In the genomic region with DNA sequence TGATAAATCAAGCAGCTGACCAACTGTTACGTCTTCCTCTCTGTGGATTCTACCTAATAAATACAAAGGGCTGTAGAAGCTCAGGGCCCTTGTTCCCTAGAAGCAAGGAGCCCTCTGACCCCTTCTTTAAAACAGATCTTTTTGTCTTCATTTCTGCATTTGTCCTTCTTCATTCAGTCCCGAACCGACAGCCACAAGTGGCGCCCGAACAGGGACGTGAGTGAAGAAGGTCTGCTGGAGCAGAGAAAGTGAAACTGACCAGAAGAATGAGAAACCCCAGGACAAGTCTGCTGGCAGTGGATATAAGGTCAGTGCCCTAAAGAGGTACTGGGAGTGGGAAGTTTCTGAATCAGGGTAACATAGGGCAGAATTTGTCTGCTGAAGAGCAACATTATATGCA, we compare ENCODE assay signal across 17 cellular contexts. TPM values are rescaled to one million over a fixed set of nuclear protein-coding genes. Genes with fewer than 3 reads are reported as not detected.
DNase-seq lines count a peak whose midpoint lies in the region; ATAC-seq and TF ChIP-seq lines count a peak whose summit lies in the region.
"Had no signal": no experiment of that assay in that cellular context is flagged by ENCODE, and none has a peak within 500 bp of the region (broad histone marks: within the 10 kb centered on the region; RNA-seq: fewer than 3 reads in every experiment).

No MANE protein-coding gene starts in this region.

- H2AFZ ChIP-seq in fibroblast of lung (ENCODE audit: low read length): no peak overlapping the region

- H3K4me2 ChIP-seq in fibroblast of lung (ENCODE audit: extremely low read depth, insufficient read depth, low read length): no peak overlapping the region

- no peak overlapping the region for H3K27ac ChIP-seq in liver (ENCODE audit: low read depth in 1 of 2, low read length in 2 of 2)
- no peak overlapping the region for H3K27ac ChIP-seq in right lobe of liver
- no peak overlapping the region for H3K27ac ChIP-seq in fibroblast of lung (ENCODE audit: insufficient read depth, low read length)
- H3K27ac ChIP-seq in temporal lobe (ENCODE audit: low read depth, low read length): peak overlapping the region; percentile 17
- H3K27ac ChIP-seq: esophagus muscularis mucosa had no signal

- H3K9me3 ChIP-seq in liver (ENCODE audit: control insufficient read depth in 4 of 4, low read length in 3 of 4) (peaks cover 25 to 62% (median 38%) of the 10 kb centered on the region in 4 donors), right lobe of liver (peaks cover 0 to 20% (median 5%) of the 10 kb centered on the region in 4 donors), fibroblast of lung (ENCODE audit: control insufficient read depth, insufficient read depth, low read depth, low read length) (peaks cover 1% of the 10 kb centered on the region), mucosa of descending colon (peaks cover 88% of the 10 kb centered on the region)

- WGBS in liver: 97% methylated on average over 6 of the region's 6 CpGs
- 94% methylated on average over 6 of the region's 6 CpGs for WGBS in right lobe of liver (ENCODE audit: insufficient coverage, low coverage, low lambda C conversion rate, missing lambda C conversion rate)

- DNase-seq in right lobe of liver: no peak
- DNase-seq in RPMI7951 (ENCODE audit: low read depth): peak; percentile 38
- DNase-seq in fibroblast of lung (ENCODE audit: low read depth in 2 of 2): peak; percentile 29 to 49
- DNase-seq in NCI-H2029 (lab: John Stamatoyannopoulos, UW): no peak
- no peak for DNase-seq in mucosa of gallbladder (ENCODE audit: low spot score)
- no peak for DNase-seq in mucosa of descending colon
- DNase-seq: activated CD4-positive, alpha-beta T cell treated with anti-CD3 and anti-CD28 coated beads for 4 hours; H9; NCI-H1417 treated with DMSO at 0.1 percent for 48 hours; NCI-H774; stimulated activated CD4-positive, alpha-beta T cell treated with anti-CD3 and anti-CD28 coated beads, Interleukin-4, amount 100 ng/mL, for 4 hours had no signal

- H3K27me3 ChIP-seq in liver (ENCODE audit: control insufficient read depth in 4 of 4, insufficient read depth in 4 of 4, low read length in 3 of 4): no peaks in the 10 kb centered on the region
- no peaks in the 10 kb centered on the region for H3K27me3 ChIP-seq in right lobe of liver
- no peaks in the 10 kb centered on the region for H3K27me3 ChIP-seq in fibroblast of lung (ENCODE audit: control insufficient read depth, insufficient read depth, low read length)
- H3K27me3 ChIP-seq: esophagus muscularis mucosa had no signal

- no peak for ATAC-seq in right lobe of liver
- no peak for ATAC-seq in mucosa of descending colon
- ATAC-seq: activated T-cell treated with anti-CD3 and anti-CD28 coated beads, Interleukin-2, amount 50 U/mL, for 72 hours; stimulated activated memory B cell treated with anti-CD40 and anti-IgM and Interleukin-4, amounts not matched to agents 10 μg/mL and 1 μg/mL and 100 μg/mL, for 72 hours; T-cell had no signal

- TF ChIP-seq RAD21 in liver (IDR thresholded peaks at IDR 0.05): no peak

- H3K4me1 ChIP-seq in liver (ENCODE audit: control insufficient read depth in 4 of 4, insufficient read depth in 4 of 4, low read length in 3 of 4) (no peaks in the 10 kb centered on the region), right lobe of liver (no peaks in the 10 kb centered on the region), fibroblast of lung (ENCODE audit: control insufficient read depth, extremely low read depth, insufficient read depth, low read length) (no peaks in the 10 kb centered on the region), mucosa of descending colon (ENCODE audit: low read depth) (no peaks in the 10 kb centered on the region)
- H3K4me1 ChIP-seq: esophagus muscularis mucosa had no signal

- H3K36me3 ChIP-seq in liver (ENCODE audit: control insufficient read depth in 4 of 4, insufficient read depth in 3 of 4, low read depth in 1 of 4, low read length in 3 of 4) (peaks cover 7 to 26% (median 17%) of the 10 kb centered on the region in 4 donors), right lobe of liver (peaks cover 0 to 3% (median 0%) of the 10 kb centered on the region in 4 donors), fibroblast of lung (ENCODE audit: control insufficient read depth, insufficient read depth, low read length) (no peaks in the 10 kb centered on the region), mucosa of descending colon (ENCODE audit: low read depth) (no peaks in the 10 kb centered on the region)

- no peaks in the 10 kb centered on the region for H3K79me2 ChIP-seq in fibroblast of lung (ENCODE audit: control insufficient read depth, insufficient read depth, low read length)

- no peak overlapping the region for H3K9ac ChIP-seq in liver (ENCODE audit: low read depth in 1 of 2, low read length in 2 of 2)
- no peak overlapping the region for H3K9ac ChIP-seq in fibroblast of lung (ENCODE audit: insufficient read depth, low read length)

- no peaks in the 10 kb centered on the region for H4K20me1 ChIP-seq in fibroblast of lung (ENCODE audit: control insufficient read depth, extremely low read depth, insufficient read depth, low read length)

- H3K4me3 ChIP-seq in liver (ENCODE audit: low read depth in 1 of 3, low read length in 3 of 3) (peak overlapping the region in 2 of 3 donors; percentile 3 to 20), right lobe of liver (no peak overlapping the region), fibroblast of lung (replicated peaks in 1 of 4; ENCODE audit: control extremely low read depth in 1 of 4, insufficient read depth in 1 of 4, low read depth in 3 of 4, low read length in 4 of 4) (no peak overlapping the region), mucosa of descending colon (no peak overlapping the region)
- H3K4me3 ChIP-seq: esophagus muscularis mucosa had no signal

- intact Hi-C loops in right lobe of liver (cut with DNase I) (no loop called here), mucosa of descending colon (cut with DNase I, micrococcal nuclease) (no loop called here)

- TF ChIP-seq CTCF in liver (IDR thresholded peaks at IDR 0.05; ENCODE audit: low read depth, low read length, missing input control) (no peak), right lobe of liver (IDR thresholded peaks at IDR 0.05) (no peak), fibroblast of lung (conservative IDR thresholded peaks at IDR 0.05 in 1 of 2, IDR thresholded peaks at IDR 0.05 in 1 of 2; ENCODE audit: low read depth in 1 of 2, low read length in 2 of 2) (no peak), mucosa of descending colon (IDR thresholded peaks at IDR 0.05) (no peak)

- no peak for TF ChIP-seq POLR2A in right lobe of liver (IDR thresholded peaks at IDR 0.05)

TF ChIP-seq in liver, 16 proteins besides CTCF, POLR2A, EP300 and RAD21 (continues in another document):
- no peak for TF ChIP-seq TAF1 (conservative IDR thresholded peaks at IDR 0.05)
- TF ChIP-seq, protein P1, sequence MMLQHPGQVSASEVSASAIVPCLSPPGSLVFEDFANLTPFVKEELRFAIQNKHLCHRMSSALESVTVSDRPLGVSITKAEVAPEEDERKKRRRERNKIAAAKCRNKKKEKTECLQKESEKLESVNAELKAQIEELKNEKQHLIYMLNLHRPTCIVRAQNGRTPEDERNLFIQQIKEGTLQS (IDR thresholded peaks at IDR 0.05): no peak

RNA-seq across cellular contexts. Expression of a gene that starts 13.1 kb away (rescaled TPM):
- total RNA-seq in liver (1 to 10 TPM; 7.3 to 7.4 TPM), right lobe of liver (1 to 10 TPM; 1.3 to 4.1 (median 2.2) TPM), fibroblast of lung (20.8 and 39.8 TPM in 2 replicates), temporal lobe (17.0 TPM), mucosa of gallbladder (9.9 TPM), mucosa of descending colon (1 to 10 TPM; 5.7 to 6.9 (median 6.9) TPM)
- polyA plus RNA-seq in liver (1 to 10 TPM; 1.4 to 1.7 TPM), fibroblast of lung (6.8 and 9.4 TPM in 2 replicates)
- total RNA-seq in RPMI7951 (2014; rRNA removed; shearing (Covaris generic)): 9.0 and 23.1 TPM in 2 replicates
- polyA plus RNA-seq in fibroblast of lung (2012): 4.5 and 5.0 TPM in 2 replicates
- 1.6 and 1.8 TPM in 2 replicates for polyA minus RNA-seq in fibroblast of lung (ENCODE audit: low replicate concordance)

RNA-seq across cellular contexts. Expression of a gene that starts 14.3 kb away (rescaled TPM):
- total RNA-seq in liver (1 to 10 TPM; 2.3 to 4.5 TPM), right lobe of liver (1 to 10 TPM in 2 of 6 experiments, under 1 TPM in 4; 0.61 to 1.8 (median 0.90) TPM), fibroblast of lung (6.7 and 7.8 TPM in 2 replicates), temporal lobe (17.7 TPM), mucosa of gallbladder (8.0 TPM), mucosa of descending colon (1 to 10 TPM; 2.3 to 6.3 (median 3.7) TPM)
- polyA plus RNA-seq in liver (under 1 TPM; 0.66 to 0.67 TPM), fibroblast of lung (3.9 and 4.8 TPM in 2 replicates)
- total RNA-seq in RPMI7951 (2014; rRNA removed; shearing (Covaris generic)): 5.1 and 6.2 TPM in 2 replicates
- polyA plus RNA-seq in fibroblast of lung (2012): 2.0 and 2.7 TPM in 2 replicates
- polyA minus RNA-seq in fibroblast of lung (ENCODE audit: low replicate concordance): 1.2 and 1.3 TPM in 2 replicates

RNA-seq across cellular contexts. Expression of a gene that starts 25.3 kb away (rescaled TPM):
- total RNA-seq in liver: 10 to 100 TPM in 1 of 2 donors, 1 to 10 TPM in 1; 4.2 to 12.4 TPM
- 1 to 10 TPM; 1.9 to 3.2 TPM for polyA plus RNA-seq in liver
- total RNA-seq in right lobe of liver: 1 to 10 TPM; 2.4 to 4.7 (median 3.4) TPM
- total RNA-seq in RPMI7951 (2014; rRNA removed; shearing (Covaris generic)): 11.1 and 12.0 TPM in 2 replicates
- 13.6 and 20.3 TPM in 2 replicates for total RNA-seq in fibroblast of lung
- 4.6 and 8.9 TPM in 2 replicates for polyA plus RNA-seq in fibroblast of lung
- 4.1 and 6.5 TPM in 2 replicates for polyA plus RNA-seq in fibroblast of lung (2012)
- polyA minus RNA-seq in fibroblast of lung (ENCODE audit: low replicate concordance): 1.8 and 3.8 TPM in 2 replicates
- 19.9 TPM for total RNA-seq in temporal lobe
- total RNA-seq in mucosa of gallbladder: 9.6 TPM
- 1 to 10 TPM; 3.9 to 8.4 (median 5.2) TPM for total RNA-seq in mucosa of descending colon

RNA-seq across cellular contexts. Expression of a gene that starts 35.5 kb away (rescaled TPM):
- total RNA-seq in liver: 10 to 100 TPM in 1 of 2 donors, 1 to 10 TPM in 1; 5.4 to 11.1 TPM
- 1 to 10 TPM in 1 of 2 donors, under 1 TPM in 1; 0.81 to 1.6 TPM for polyA plus RNA-seq in liver
- total RNA-seq in right lobe of liver: 1 to 10 TPM; 1.7 to 4.8 (median 2.6) TPM
- 13.5 and 17.3 TPM in 2 replicates for total RNA-seq in RPMI7951 (2014; rRNA removed; shearing (Covaris generic))
- total RNA-seq in fibroblast of lung: 16.9 and 29.7 TPM in 2 replicates
- 6.0 and 7.5 TPM in 2 replicates for polyA plus RNA-seq in fibroblast of lung
- 3.9 and 4.2 TPM in 2 replicates for polyA plus RNA-seq in fibroblast of lung (2012)
- polyA minus RNA-seq in fibroblast of lung (ENCODE audit: low replicate concordance): 3.1 and 3.8 TPM in 2 replicates
- total RNA-seq in temporal lobe: 44.0 TPM
- total RNA-seq in mucosa of gallbladder: 18.9 TPM
- 1 to 10 TPM; 2.9 to 10.0 (median 5.9) TPM for total RNA-seq in mucosa of descending colon

RNA-seq across cellular contexts. Expression of a gene that starts 46.8 kb away (rescaled TPM):
- 1 to 10 TPM; 4.4 to 4.8 TPM for total RNA-seq in liver
- 1 to 10 TPM in 1 of 2 donors, under 1 TPM in 1; 0.96 to 3.0 TPM for polyA plus RNA-seq in liver
- 1 to 10 TPM in 5 of 6 experiments, under 1 TPM in 1; 0.92 to 6.9 (median 2.5) TPM for total RNA-seq in right lobe of liver
- 6.1 and 6.3 TPM in 2 replicates for total RNA-seq in RPMI7951 (2014; rRNA removed; shearing (Covaris generic))
- 6.9 and 8.6 TPM in 2 replicates for total RNA-seq in fibroblast of lung
- 4.2 and 5.7 TPM in 2 replicates for polyA plus RNA-seq in fibroblast of lung
- 2.6 TPM in 2 replicates for polyA plus RNA-seq in fibroblast of lung (2012)
- polyA minus RNA-seq in fibroblast of lung (ENCODE audit: low replicate concordance): 0.51 and 0.93 TPM in 2 replicates
- total RNA-seq in temporal lobe: 10.1 TPM
- total RNA-seq in mucosa of gallbladder: 15.1 TPM
- total RNA-seq in mucosa of descending colon: 1 to 10 TPM; 3.0 to 7.0 (median 4.5) TPM

Comparison
In these comparisons a context has a peak if more than half of its experiments do, and no peak if none do; other contexts are left out.
1. H3K4me3 ChIP-seq: peak in liver (2 of 3); none in right lobe of liver (0 of 3), fibroblast of lung (0 of 4) and mucosa of descending colon (single experiment).
2. DNase-seq: peak in RPMI7951 (single experiment) and fibroblast of lung (2 of 2); none in right lobe of liver (0 of 3), NCI-H2029 (single experiment), mucosa of gallbladder (single experiment) and mucosa of descending colon (0 of 3).